Comparison of ENCODE assay signal across 9 cellular contexts in genomic region chr4:78610546-78611214, GRCh38. TPM values are rescaled to one million over a fixed set of nuclear protein-coding genes. Genes with fewer than 3 reads are reported as not detected.
A peak's percentile ranks its signal among the peaks of the same experiment; 100 is the strongest.
DNase-seq lines count a peak whose midpoint lies in the region; ATAC-seq and TF ChIP-seq lines count a peak whose summit lies in the region.
"Had no signal": no experiment of that assay in that cellular context is flagged by ENCODE, and none has a peak within 500 bp of the region (broad histone marks: within the 10 kb centered on the region; RNA-seq: fewer than 3 reads in every experiment).

No MANE protein-coding gene starts in this region.

- no peaks in the 10 kb centered on the region for H3K9me3 Mint-ChIP-seq in endothelial cell (ENCODE audit: unreplicated experiment)

- 85 to 89% methylated on average over 3 of the region's 3 CpGs for WGBS in tibial nerve, 2 donors

- no peaks in the 10 kb centered on the region for H3K9me3 ChIP-seq in SJCRH30 (replicated peaks)
- no peaks in the 10 kb centered on the region for H3K9me3 ChIP-seq in tibial nerve

- TF ChIP-seq POLR2A in GM18505 (IDR thresholded peaks at IDR 0.05; ENCODE audit: borderline replicate concordance, extremely low read depth, insufficient read depth, insufficient read length) (no peak), tibial nerve (IDR thresholded peaks at IDR 0.05) (no peak)

- no peak overlapping the region for H3K4me3 ChIP-seq in SJCRH30
- no peak overlapping the region for H3K4me3 ChIP-seq in fibroblast of pulmonary artery (replicated peaks; ENCODE audit: low read depth, low read length)
- H3K4me3 ChIP-seq in tibial nerve = no peak overlapping the region

- DNase-seq in SJCRH30 (peak in 1 of 2 experiments; percentile 71), fibroblast of pulmonary artery (ENCODE audit: low read depth) (peak; percentile 48), tibial nerve (ENCODE audit: low spot score in 2 of 2) (no peak), endothelial cell (ENCODE audit: low spot score) (no peak)
- DNase-seq in stimulated activated CD4-positive, alpha-beta T cell treated with anti-CD3 and anti-CD28 coated beads, Interleukin-4, amount 100 ng/mL, for 1 hour = no peak

- no peak overlapping the region for H3K4me3 Mint-ChIP-seq in endothelial cell (ENCODE audit: unreplicated experiment)

- no peak overlapping the region for H3K27ac Mint-ChIP-seq in endothelial cell (ENCODE audit: unreplicated experiment)

- H3K4me1 Mint-ChIP-seq in endothelial cell (ENCODE audit: unreplicated experiment) = peaks cover 42% of the 10 kb centered on the region

- TF ChIP-seq EP300 in tibial nerve (IDR thresholded peaks at IDR 0.05) = no peak

- H3K36me3 ChIP-seq in SJCRH30 = no peaks in the 10 kb centered on the region
- H3K36me3 ChIP-seq in tibial nerve = peaks cover 0 to 8% (median 0%) of the 10 kb centered on the region in 3 donors

- peaks cover 13% of the 10 kb centered on the region for H3K4me1 ChIP-seq in SJCRH30
- H3K4me1 ChIP-seq in tibial nerve = peaks cover 0 to 16% (median 8%) of the 10 kb centered on the region in 4 donors

- H3K27me3 Mint-ChIP-seq in endothelial cell (ENCODE audit: unreplicated experiment) = no peaks in the 10 kb centered on the region

- ATAC-seq in GM18505 (IDR thresholded peaks at IDR 0.05; ENCODE audit: unreplicated experiment) (peak; percentile 42), HG03354 (IDR thresholded peaks at IDR 0.05; ENCODE audit: poor library complexity, severe bottlenecking, unreplicated experiment) (peak; percentile 33), GM21825 (IDR thresholded peaks at IDR 0.05; ENCODE audit: unreplicated experiment) (no peak)
- ATAC-seq: Panc1 had no signal

- H3K27me3 ChIP-seq in SJCRH30 = no peaks in the 10 kb centered on the region
- H3K27me3 ChIP-seq in tibial nerve = no peaks in the 10 kb centered on the region

- TF ChIP-seq CTCF in fibroblast of pulmonary artery (IDR thresholded peaks at IDR 0.05; ENCODE audit: low read length, missing control alignments) (no peak), tibial nerve (IDR thresholded peaks at IDR 0.05) (no peak), endothelial cell (IDR thresholded peaks at IDR 0.05; ENCODE audit: unreplicated experiment) (no peak)

- H3K36me3 Mint-ChIP-seq in endothelial cell (ENCODE audit: low read depth, unreplicated experiment) = no peaks in the 10 kb centered on the region

- H3K27ac ChIP-seq in SJCRH30 (peak overlapping the region; percentile 7; the same call in 1 of the 2 replicates), tibial nerve (no peak overlapping the region)

RNA-seq across cellular contexts. Expression of gene ANXA3, which starts 59.1 kb away (rescaled TPM):
- 3.4 and 4.5 TPM in 2 replicates for total RNA-seq in SJCRH30 (2014; rRNA removed; shearing (Covaris generic))
- 100 to 1,000 TPM in 2 of 4 donors, 10 to 100 TPM in 2; 29.7 to 170 (median 95.7) TPM for total RNA-seq in tibial nerve
- total RNA-seq in endothelial cell (ENCODE audit: unreplicated experiment) = 30.4 TPM
